9 cellular contexts compared by ENCODE assay signal in the genomic region with DNA sequence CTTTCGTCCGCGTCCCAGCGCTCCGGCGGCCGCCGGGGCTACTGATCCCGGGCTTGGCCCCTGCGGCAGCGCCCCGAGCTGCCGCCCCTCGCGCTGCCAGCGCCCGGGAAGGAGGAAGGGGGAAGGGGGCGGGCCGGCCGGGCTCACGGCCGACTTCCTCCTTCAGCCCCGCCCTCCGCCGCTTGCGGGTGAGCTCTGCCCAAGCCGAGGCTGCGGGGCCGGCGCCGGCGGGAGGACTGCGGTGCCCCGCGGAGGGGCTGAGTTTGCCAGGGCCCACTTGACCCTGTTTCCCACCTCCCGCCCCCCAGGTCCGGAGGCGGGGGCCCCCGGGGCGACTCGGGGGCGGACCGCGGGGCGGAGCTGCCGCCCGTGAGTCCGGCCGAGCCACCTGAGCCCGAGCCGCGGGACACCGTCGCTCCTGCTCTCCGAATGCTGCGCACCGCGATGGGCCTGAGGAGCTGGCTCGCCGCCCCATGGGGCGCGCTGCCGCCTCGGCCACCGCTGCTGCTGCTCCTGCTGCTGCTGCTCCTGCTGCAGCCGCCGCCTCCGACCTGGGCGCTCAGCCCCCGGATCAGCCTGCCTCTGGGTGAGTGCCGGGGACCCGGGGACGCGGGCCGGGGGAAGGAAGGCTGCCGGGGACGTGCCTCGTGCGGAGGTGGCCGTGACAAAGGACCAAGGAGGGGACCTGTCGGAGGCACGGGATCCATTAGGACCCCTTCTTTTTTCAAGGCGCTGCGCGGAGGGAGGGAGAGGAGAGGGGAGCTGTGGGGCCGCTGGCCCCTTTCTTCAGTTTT. TPM values are rescaled to one million over a fixed set of nuclear protein-coding genes. Genes with fewer than 3 reads are reported as not detected.
DNase-seq lines count a peak whose midpoint lies in the region; ATAC-seq, FAIRE-seq and TF ChIP-seq lines count a peak whose summit lies in the region.
"Had no signal": no experiment of that assay in that cellular context is flagged by ENCODE, and none has a peak within 500 bp of the region (broad histone marks: within the 10 kb centered on the region; RNA-seq: fewer than 3 reads in every experiment).

A gene with protein sequence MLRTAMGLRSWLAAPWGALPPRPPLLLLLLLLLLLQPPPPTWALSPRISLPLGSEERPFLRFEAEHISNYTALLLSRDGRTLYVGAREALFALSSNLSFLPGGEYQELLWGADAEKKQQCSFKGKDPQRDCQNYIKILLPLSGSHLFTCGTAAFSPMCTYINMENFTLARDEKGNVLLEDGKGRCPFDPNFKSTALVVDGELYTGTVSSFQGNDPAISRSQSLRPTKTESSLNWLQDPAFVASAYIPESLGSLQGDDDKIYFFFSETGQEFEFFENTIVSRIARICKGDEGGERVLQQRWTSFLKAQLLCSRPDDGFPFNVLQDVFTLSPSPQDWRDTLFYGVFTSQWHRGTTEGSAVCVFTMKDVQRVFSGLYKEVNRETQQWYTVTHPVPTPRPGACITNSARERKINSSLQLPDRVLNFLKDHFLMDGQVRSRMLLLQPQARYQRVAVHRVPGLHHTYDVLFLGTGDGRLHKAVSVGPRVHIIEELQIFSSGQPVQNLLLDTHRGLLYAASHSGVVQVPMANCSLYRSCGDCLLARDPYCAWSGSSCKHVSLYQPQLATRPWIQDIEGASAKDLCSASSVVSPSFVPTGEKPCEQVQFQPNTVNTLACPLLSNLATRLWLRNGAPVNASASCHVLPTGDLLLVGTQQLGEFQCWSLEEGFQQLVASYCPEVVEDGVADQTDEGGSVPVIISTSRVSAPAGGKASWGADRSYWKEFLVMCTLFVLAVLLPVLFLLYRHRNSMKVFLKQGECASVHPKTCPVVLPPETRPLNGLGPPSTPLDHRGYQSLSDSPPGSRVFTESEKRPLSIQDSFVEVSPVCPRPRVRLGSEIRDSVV (plus strand): TSS at position 181 of the 794 bp plus-strand sequence. CDS start 249 bp downstream, at position 430.

- H3K4me1 Mint-ChIP-seq in activated B cell treated with CpG ODN at 0.5 μM for 24 hours = peaks cover 77% of the 10 kb centered on the region

- peak within 1 kb of the TSS; percentile 62 to 75 for H3K4me3 ChIP-seq in kidney (ENCODE audit: low read length in 2 of 2)

- H3K4me3 Mint-ChIP-seq in activated B cell treated with CpG ODN at 0.5 μM for 24 hours = peak within 1 kb of the TSS; percentile 93

- peak within 1 kb of the TSS; percentile 80 for H3K27ac ChIP-seq in kidney (ENCODE audit: low read depth in 2 of 2, low read length in 2 of 2)

- H3K9me3 Mint-ChIP-seq in activated B cell treated with CpG ODN at 0.5 μM for 24 hours = no peaks in the 10 kb centered on the region

- no peaks in the 10 kb centered on the region for H3K9me3 ChIP-seq in kidney (ENCODE audit: control insufficient read depth in 1 of 2, low read length in 2 of 2)

- peaks cover 11 to 15% of the 10 kb centered on the region in 2 donors for H3K4me1 ChIP-seq in kidney (ENCODE audit: control insufficient read depth in 1 of 2, insufficient read depth in 1 of 2, low read depth in 1 of 2, low read length in 2 of 2)

- H3K36me3 ChIP-seq in kidney (ENCODE audit: control insufficient read depth in 1 of 2, insufficient read depth in 2 of 2, low read length in 2 of 2) = peaks cover under 1 to 4% of the 10 kb centered on the region in 2 donors

- no peak for FAIRE-seq in kidney (lab: Jason Lieb, UNC)
- FAIRE-seq: G401.6 had no signal

- TF ChIP-seq CTCF in activated B cell treated with CpG ODN at 0.5 μM for 24 hours (IDR thresholded peaks at IDR 0.05) = no peak
- TF ChIP-seq CTCF in kidney (IDR thresholded peaks at IDR 0.05; ENCODE audit: borderline replicate concordance, extremely low read depth, insufficient read depth) = no peak

- peak; percentile 85 for ATAC-seq in HG02678 (IDR thresholded peaks at IDR 0.05; ENCODE audit: unreplicated experiment)
- peak; percentile 90 for ATAC-seq in activated B cell treated with CpG ODN at 0.5 μM for 24 hours (ENCODE audit: low read depth)

- peak within 1 kb of the TSS; percentile 52 to 77 for H3K9ac ChIP-seq in kidney (ENCODE audit: low read length in 2 of 2)

- CTCF ChIA-PET in activated B cell treated with CpG ODN at 0.5 μM for 24 hours (lab: Charles Lee) = interaction anchor here (0.6 to 3.7 kb wide), 8 partner anchors 9 to 42 kb away, joined by 3 to 21 read pairs (median 6); no protein-coding TSS in a partner anchor

- peak within 1 kb of the TSS; percentile 93 for H3K27ac Mint-ChIP-seq in activated B cell treated with CpG ODN at 0.5 μM for 24 hours

- peak; percentile 55 to 63 for DNase-seq in NCI-H2081 (lab: John Stamatoyannopoulos, UW)
- no peak for DNase-seq in NCI-H2081 treated with DMSO at 0.1 percent for 48 hours (lab: John Stamatoyannopoulos, UW)
- DNase-seq in NCI-H1436 treated with DMSO at 0.1 percent for 48 hours (lab: John Stamatoyannopoulos, UW) = peak; percentile 38
- DNase-seq in activated B cell treated with CpG ODN at 0.5 μM for 24 hours = peak; percentile 81
- DNase-seq in central memory CD4-positive, alpha-beta T cell = peak; percentile 70
- peak; percentile 92 for DNase-seq in kidney
- DNase-seq in stimulated activated CD4-positive, alpha-beta T cell treated with anti-CD3 and anti-CD28 coated beads, Interleukin-15, amount 100 ng/mL, for 1 hour (ENCODE audit: low read depth in 1 of 2, low spot score in 1 of 2) = peak; percentile 47 to 59

- intact Hi-C loops in activated B cell treated with CpG ODN at 0.5 μM for 24 hours (cut with micrococcal nuclease) (loop anchor here (1.0 to 5.0 kb wide), 6 partner anchors 9 to 199 kb away; a partner anchor contains a TSS), kidney (cut with DNase I) (no loop called here)

- no peaks in the 10 kb centered on the region for H3K27me3 Mint-ChIP-seq in activated B cell treated with CpG ODN at 0.5 μM for 24 hours

- POLR2A ChIA-PET in activated B cell treated with CpG ODN at 0.5 μM for 24 hours (lab: Charles Lee) = interaction anchor here (0.6 to 7.7 kb wide), 18 partner anchors 8 to 644 kb away, joined by 3 to 248 read pairs (median 7); a partner anchor contains a TSS

- H3K36me3 Mint-ChIP-seq in activated B cell treated with CpG ODN at 0.5 μM for 24 hours (ENCODE audit: low read depth) = peaks cover 20% of the 10 kb centered on the region

RNA-seq across cellular contexts. Expression of the gene that starts here (rescaled TPM):
- total RNA-seq in activated B cell treated with CpG ODN at 0.5 μM for 24 hours (68.1 and 85.1 TPM in 2 replicates), kidney (190 TPM)
- 28.7 TPM for polyA plus RNA-seq in kidney (ENCODE audit: insufficient read depth, low read depth, low replicate concordance)
